13 cellular contexts compared by ENCODE assay signal in the genomic region with DNA sequence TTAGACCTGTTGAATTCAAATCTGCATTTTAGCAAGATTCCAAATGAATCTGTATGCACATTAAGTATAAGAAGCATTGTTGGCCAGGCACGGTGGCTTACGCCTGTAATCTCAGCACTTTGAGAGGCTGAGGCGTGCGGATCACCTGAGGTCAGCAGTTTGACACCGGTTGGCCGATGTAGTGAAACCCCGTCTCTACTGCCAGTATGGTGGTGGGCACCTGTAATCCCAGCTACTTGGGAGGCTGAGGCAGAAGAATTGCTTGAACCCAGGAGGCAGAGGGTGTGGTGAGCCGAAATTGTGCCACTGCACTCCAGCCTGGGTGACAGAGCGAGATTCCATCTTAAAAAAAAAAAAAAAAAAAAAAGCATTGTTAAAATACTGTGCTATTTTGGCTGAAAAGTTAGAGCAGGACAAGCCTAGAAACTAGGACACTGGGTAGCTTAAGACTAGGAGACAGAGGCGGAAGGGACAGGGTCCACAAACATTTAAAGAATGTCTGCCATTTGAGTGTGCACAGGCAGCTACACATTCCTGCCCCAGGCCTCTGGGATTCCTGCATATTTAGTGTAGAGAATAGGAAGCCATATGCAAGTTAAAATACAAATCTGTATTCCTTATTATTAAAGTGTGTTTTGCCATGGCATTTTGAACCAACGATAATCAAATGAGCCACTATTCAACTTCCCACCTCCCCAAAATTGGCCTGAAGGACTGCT. TPM values are rescaled to one million over a fixed set of nuclear protein-coding genes. Genes with fewer than 3 reads are reported as not detected.
A peak's percentile ranks its signal among the peaks of the same experiment; 100 is the strongest.
DNase-seq lines count a peak whose midpoint lies in the region; ATAC-seq and TF ChIP-seq lines count a peak whose summit lies in the region.
"Had no signal": no experiment of that assay in that cellular context is flagged by ENCODE, and none has a peak within 500 bp of the region (broad histone marks: within the 10 kb centered on the region; RNA-seq: fewer than 3 reads in every experiment).

No MANE protein-coding gene starts in this region.

- no peaks in the 10 kb centered on the region for H3K79me2 ChIP-seq in GM23338 (replicated peaks; ENCODE audit: insufficient read depth)

- no peaks in the 10 kb centered on the region for H3K9me3 ChIP-seq in SK-N-MC (ENCODE audit: low read depth, low read length)
- no peaks in the 10 kb centered on the region for H3K9me3 ChIP-seq in iPS-18a (ENCODE audit: control insufficient read depth, low read depth, low read length)

- H3K9me3 Mint-ChIP-seq in GM23338 = no peaks in the 10 kb centered on the region
- H3K9me3 Mint-ChIP-seq in stimulated activated memory B cell treated with anti-CD40 and anti-IgM and Interleukin-4, amounts not matched to agents 10 μg/mL and 1 μg/mL and 100 μg/mL, for 72 hours = no peaks in the 10 kb centered on the region
- H3K9me3 Mint-ChIP-seq in progenitor cell of endocrine pancreas (ENCODE audit: low read depth) = no peaks in the 10 kb centered on the region
- H3K9me3 Mint-ChIP-seq: natural killer cell; stimulated activated effector memory CD8-positive, alpha-beta T cell treated with anti-CD3 and anti-CD28 coated beads, Interleukin-12 subunit alpha, Interleukin-12 subunit beta, amount 100 ng/mL, for 72 hours had no signal

- DNase-seq in GM23338 (ENCODE audit: low spot score) (peak; percentile 96), SK-N-MC (ENCODE audit: low read depth, low spot score) (peak; percentile 58), retinal pigment epithelial cell (ENCODE audit: low read depth) (peak; percentile 48), progenitor cell of endocrine pancreas (ENCODE audit: low spot score, unreplicated experiment) (no peak), medulla oblongata (ENCODE audit: extremely low spot score) (no peak)
- DNase-seq: aorta, DMS 273 treated with DMSO at 0.1 percent for 48 hours, KBM-7, natural killer cell, PC-3 had no signal

- H3K27ac ChIP-seq in GM23338 (ENCODE audit: low read depth) = peak overlapping the region; percentile 90
- H3K27ac ChIP-seq in SK-N-MC = peak overlapping the region; percentile 98
- peak overlapping the region; percentile 55 for H3K27ac ChIP-seq in iPS-18a (ENCODE audit: low read length)

- H3K9ac ChIP-seq in SK-N-MC (ENCODE audit: insufficient read length) (peak overlapping the region; percentile 41), iPS-18a (ENCODE audit: low read length) (no peak overlapping the region)

- TF ChIP-seq CTCF in GM23338 (conservative IDR thresholded peaks at IDR 0.05; ENCODE audit: low read depth in 2 of 2) (no peak), retinal pigment epithelial cell (conservative IDR thresholded peaks at IDR 0.05; ENCODE audit: low read depth, low read length) (no peak), progenitor cell of endocrine pancreas (IDR thresholded peaks at IDR 0.05; ENCODE audit: unreplicated experiment) (no peak)

- 0 out of 2 replicates have a peak, but pooled peaks cover 5% of the 10 kb centered on the region for H3K9me2 ChIP-seq in GM23338 (ENCODE audit: insufficient read depth)

- H3K4me3 Mint-ChIP-seq in GM23338 = no peak overlapping the region
- H3K4me3 Mint-ChIP-seq in stimulated activated memory B cell treated with anti-CD40 and anti-IgM and Interleukin-4, amounts not matched to agents 10 μg/mL and 1 μg/mL and 100 μg/mL, for 72 hours = no peak overlapping the region
- H3K4me3 Mint-ChIP-seq in progenitor cell of endocrine pancreas (ENCODE audit: low read depth) = no peak overlapping the region
- H3K4me3 Mint-ChIP-seq: natural killer cell; stimulated activated effector memory CD8-positive, alpha-beta T cell treated with anti-CD3 and anti-CD28 coated beads, Interleukin-12 subunit alpha, Interleukin-12 subunit beta, amount 100 ng/mL, for 72 hours had no signal

- 0 out of 2 replicates have a peak, but pooled peaks cover 3% of the 10 kb centered on the region for H3F3A ChIP-seq in GM23338 (replicated peaks; ENCODE audit: low read depth)

- peaks cover 15% of the 10 kb centered on the region; the same call in 1 of the 2 replicates for H3K4me1 ChIP-seq in GM23338 (ENCODE audit: insufficient read depth)
- H3K4me1 ChIP-seq in iPS-18a (ENCODE audit: control insufficient read depth, low read depth, low read length) = peaks cover 6% of the 10 kb centered on the region

- peaks cover 7% of the 10 kb centered on the region for H3K27me3 Mint-ChIP-seq in GM23338 (ENCODE audit: insufficient read depth, low read depth, poor library complexity)
- no peaks in the 10 kb centered on the region for H3K27me3 Mint-ChIP-seq in stimulated activated memory B cell treated with anti-CD40 and anti-IgM and Interleukin-4, amounts not matched to agents 10 μg/mL and 1 μg/mL and 100 μg/mL, for 72 hours
- no peaks in the 10 kb centered on the region for H3K27me3 Mint-ChIP-seq in progenitor cell of endocrine pancreas

- H3K36me3 ChIP-seq in GM23338 (ENCODE audit: insufficient read depth) (no peaks in the 10 kb centered on the region), SK-N-MC (ENCODE audit: insufficient read depth, low read length) (no peaks in the 10 kb centered on the region), iPS-18a (ENCODE audit: control insufficient read depth, low read depth, low read length) (no peaks in the 10 kb centered on the region)

- H3K27me3 ChIP-seq in GM23338 (ENCODE audit: insufficient read depth) (no peaks in the 10 kb centered on the region), iPS-18a (ENCODE audit: control insufficient read depth, insufficient read depth, low read length) (no peaks in the 10 kb centered on the region)

- H2AFZ ChIP-seq in GM23338 = no peak overlapping the region

- peak; percentile 98 for ATAC-seq in GM23338
- no peak for ATAC-seq in stimulated activated memory B cell treated with anti-CD40 and anti-IgM and Interleukin-4, amounts not matched to agents 10 μg/mL and 1 μg/mL and 100 μg/mL, for 72 hours
- ATAC-seq: natural killer cell; PC-3; stimulated activated effector memory CD8-positive, alpha-beta T cell treated with anti-CD3 and anti-CD28 coated beads, Interleukin-12 subunit alpha, Interleukin-12 subunit beta, amount 100 ng/mL, for 72 hours had no signal

- H4K20me1 ChIP-seq in GM23338 (replicated peaks; ENCODE audit: insufficient read depth) = no peaks in the 10 kb centered on the region

- H3K4me3 ChIP-seq in GM23338 (no peak overlapping the region), SK-N-MC (peak overlapping the region; percentile 46), iPS-18a (ENCODE audit: low read length) (no peak overlapping the region), retinal pigment epithelial cell (ENCODE audit: low read length) (no peak overlapping the region)

- peak overlapping the region; percentile 7; the same call in 1 of the 2 replicates for H3K4me2 ChIP-seq in GM23338

- peak overlapping the region; percentile 92 for H3K27ac Mint-ChIP-seq in GM23338
- no peak overlapping the region for H3K27ac Mint-ChIP-seq in stimulated activated memory B cell treated with anti-CD40 and anti-IgM and Interleukin-4, amounts not matched to agents 10 μg/mL and 1 μg/mL and 100 μg/mL, for 72 hours
- H3K27ac Mint-ChIP-seq in progenitor cell of endocrine pancreas = no peak overlapping the region
- H3K27ac Mint-ChIP-seq: natural killer cell; stimulated activated effector memory CD8-positive, alpha-beta T cell treated with anti-CD3 and anti-CD28 coated beads, Interleukin-12 subunit alpha, Interleukin-12 subunit beta, amount 100 ng/mL, for 72 hours had no signal

- no peaks in the 10 kb centered on the region; the same call in 2 of the 3 replicates for H3K36me3 Mint-ChIP-seq in GM23338 (ENCODE audit: low read depth)
- no peaks in the 10 kb centered on the region for H3K36me3 Mint-ChIP-seq in stimulated activated memory B cell treated with anti-CD40 and anti-IgM and Interleukin-4, amounts not matched to agents 10 μg/mL and 1 μg/mL and 100 μg/mL, for 72 hours
- H3K36me3 Mint-ChIP-seq in progenitor cell of endocrine pancreas (ENCODE audit: insufficient read depth) = no peaks in the 10 kb centered on the region
- H3K36me3 Mint-ChIP-seq: natural killer cell; stimulated activated effector memory CD8-positive, alpha-beta T cell treated with anti-CD3 and anti-CD28 coated beads, Interleukin-12 subunit alpha, Interleukin-12 subunit beta, amount 100 ng/mL, for 72 hours had no signal

- peaks cover 30% of the 10 kb centered on the region for H3K4me1 Mint-ChIP-seq in GM23338
- H3K4me1 Mint-ChIP-seq in stimulated activated memory B cell treated with anti-CD40 and anti-IgM and Interleukin-4, amounts not matched to agents 10 μg/mL and 1 μg/mL and 100 μg/mL, for 72 hours = peaks cover 4% of the 10 kb centered on the region
- peaks cover 5% of the 10 kb centered on the region for H3K4me1 Mint-ChIP-seq in progenitor cell of endocrine pancreas (ENCODE audit: low read depth)
- H3K4me1 Mint-ChIP-seq: stimulated activated effector memory CD8-positive, alpha-beta T cell treated with anti-CD3 and anti-CD28 coated beads, Interleukin-12 subunit alpha, Interleukin-12 subunit beta, amount 100 ng/mL, for 72 hours had no signal

TF ChIP-seq in GM23338, 12 proteins besides CTCF, POLR2A, EP300 and RAD21 (continues in another document):
- TF ChIP-seq, protein P1, sequence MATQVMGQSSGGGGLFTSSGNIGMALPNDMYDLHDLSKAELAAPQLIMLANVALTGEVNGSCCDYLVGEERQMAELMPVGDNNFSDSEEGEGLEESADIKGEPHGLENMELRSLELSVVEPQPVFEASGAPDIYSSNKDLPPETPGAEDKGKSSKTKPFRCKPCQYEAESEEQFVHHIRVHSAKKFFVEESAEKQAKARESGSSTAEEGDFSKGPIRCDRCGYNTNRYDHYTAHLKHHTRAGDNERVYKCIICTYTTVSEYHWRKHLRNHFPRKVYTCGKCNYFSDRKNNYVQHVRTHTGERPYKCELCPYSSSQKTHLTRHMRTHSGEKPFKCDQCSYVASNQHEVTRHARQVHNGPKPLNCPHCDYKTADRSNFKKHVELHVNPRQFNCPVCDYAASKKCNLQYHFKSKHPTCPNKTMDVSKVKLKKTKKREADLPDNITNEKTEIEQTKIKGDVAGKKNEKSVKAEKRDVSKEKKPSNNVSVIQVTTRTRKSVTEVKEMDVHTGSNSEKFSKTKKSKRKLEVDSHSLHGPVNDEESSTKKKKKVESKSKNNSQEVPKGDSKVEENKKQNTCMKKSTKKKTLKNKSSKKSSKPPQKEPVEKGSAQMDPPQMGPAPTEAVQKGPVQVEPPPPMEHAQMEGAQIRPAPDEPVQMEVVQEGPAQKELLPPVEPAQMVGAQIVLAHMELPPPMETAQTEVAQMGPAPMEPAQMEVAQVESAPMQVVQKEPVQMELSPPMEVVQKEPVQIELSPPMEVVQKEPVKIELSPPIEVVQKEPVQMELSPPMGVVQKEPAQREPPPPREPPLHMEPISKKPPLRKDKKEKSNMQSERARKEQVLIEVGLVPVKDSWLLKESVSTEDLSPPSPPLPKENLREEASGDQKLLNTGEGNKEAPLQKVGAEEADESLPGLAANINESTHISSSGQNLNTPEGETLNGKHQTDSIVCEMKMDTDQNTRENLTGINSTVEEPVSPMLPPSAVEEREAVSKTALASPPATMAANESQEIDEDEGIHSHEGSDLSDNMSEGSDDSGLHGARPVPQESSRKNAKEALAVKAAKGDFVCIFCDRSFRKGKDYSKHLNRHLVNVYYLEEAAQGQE (IDR thresholded peaks at IDR 0.05; ENCODE audit: unreplicated experiment) = no peak
- TF ChIP-seq JUNB (IDR thresholded peaks at IDR 0.05; ENCODE audit: unreplicated experiment) (no peak), ZNF114 (CRISPR knock-in tag; IDR thresholded peaks at IDR 0.05) (no peak)

RNA-seq across cellular contexts. Expression of a gene that starts 45.1 kb away (rescaled TPM):
- 12,342 and 13,362 TPM in 2 replicates for total RNA-seq in GM23338 (2014; rRNA removed; shearing (Covaris generic))
- polyA plus RNA-seq in GM23338 (2016; fragmentation: Nextera tagmentation; extraction: Ambion mirVana) = 7,677 and 8,712 TPM in 2 replicates
- 12,032 and 12,129 TPM in 2 replicates for total RNA-seq in progenitor cell of endocrine pancreas

Comparison
In these comparisons a context has a peak if more than half of its experiments do, and no peak if none do; other contexts are left out.
1. DNase-seq: peak in GM23338 (single experiment), SK-N-MC (single experiment) and retinal pigment epithelial cell (single experiment); none in progenitor cell of endocrine pancreas (single experiment) and medulla oblongata (single experiment).
2. Peak in every context shown above with its lines, with median percentiles within 50 percentile points of each other: H3K27ac ChIP-seq.